29 cellular contexts compared by ENCODE assay signal in the genomic region with DNA sequence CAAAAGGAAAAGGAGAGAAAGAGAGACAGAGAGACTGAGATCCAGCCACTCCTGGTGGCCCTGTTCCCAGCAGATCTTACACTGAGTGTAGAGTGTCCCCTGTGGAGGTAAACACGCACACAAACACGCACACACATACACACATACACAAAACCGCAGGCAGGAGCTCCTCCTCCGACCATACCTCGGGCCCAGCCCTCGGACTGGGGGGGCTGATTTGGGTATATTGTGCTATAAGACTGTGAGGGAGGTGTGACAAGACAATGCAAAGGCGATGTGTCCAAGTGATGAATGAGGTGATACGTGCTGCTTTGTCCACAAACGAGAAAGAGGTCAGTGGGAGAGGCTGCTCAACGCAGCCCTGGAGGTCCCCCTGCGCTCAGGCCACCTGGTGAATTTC.
"Had no signal": no experiment of that assay in that cellular context is flagged by ENCODE, and none has a peak within 500 bp of the region (broad histone marks: within the 10 kb centered on the region; RNA-seq: fewer than 3 reads in every experiment).

No MANE protein-coding gene starts in this region.

- H3K27ac Mint-ChIP-seq: immature natural killer cell; mesothelial cell of epicardium; nephron; neural progenitor cell; progenitor cell of endocrine pancreas; stimulated activated naive B cell treated with anti-CD40 and anti-IgM and Interleukin-4, amounts not matched to agents 10 μg/mL and 1 μg/mL and 100 μg/mL, for 72 hours had no signal

- H3K9me3 ChIP-seq: heart left ventricle, left ventricle myocardium inferior, neutrophil, ovary, right atrium auricular region, right lobe of liver, stomach, testis, thyroid gland, transverse colon, upper lobe of right lung had no signal

- DNase-seq: heart left ventricle; hypothalamus; immature natural killer cell; left ventricle myocardium inferior; mesendoderm; naive B cell; occipital lobe; ovary; right lobe of liver; stimulated activated CD4-positive, alpha-beta T cell treated with anti-CD3 and anti-CD28 coated beads, Interleukin-1b, Interleukin-23, amount 100 ng/mL, for 48 hours; stimulated activated CD4-positive, alpha-beta T cell treated with anti-CD3 and anti-CD28 coated beads, Interleukin-2, amount 100 ng/mL, for 48 hours; stimulated activated CD4-positive, alpha-beta T cell treated with anti-CD3 and anti-CD28 coated beads, Interleukin-4, amount 100 ng/mL, for 4 hours; stimulated activated naive B cell treated with anti-CD40 and anti-IgM and Interleukin-4, amounts not matched to agents 10 μg/mL and 1 μg/mL and 100 μg/mL, for 72 hours; stimulated activated naive CD8-positive, alpha-beta T cell treated with anti-CD3 and anti-CD28 coated beads, Interleukin-15, Interleukin-2, amounts not matched to agents 100 U/mL and 50 U/mL, for 24 hours; stomach; testis; thyroid gland; transverse colon; upper lobe of right lung had no signal

- FAIRE-seq: islet of Langerhans, urothelium cell line had no signal

- H3K27me3 ChIP-seq: heart left ventricle, neural progenitor cell, ovary, right atrium auricular region, right lobe of liver, testis, thyroid gland, transverse colon, upper lobe of right lung had no signal

- H3K36me3 Mint-ChIP-seq: stimulated activated naive B cell treated with anti-CD40 and anti-IgM and Interleukin-4, amounts not matched to agents 10 μg/mL and 1 μg/mL and 100 μg/mL, for 72 hours had no signal

- H3K9ac ChIP-seq: neural progenitor cell had no signal

- H3K4me1 ChIP-seq: heart left ventricle, left ventricle myocardium inferior, neural progenitor cell, right atrium auricular region, right lobe of liver, stomach, testis, thyroid gland, transverse colon, upper lobe of right lung had no signal

- H3K36me3 ChIP-seq: left ventricle myocardium inferior, neural progenitor cell, ovary, right lobe of liver, thyroid gland, transverse colon, upper lobe of right lung had no signal

- ATAC-seq: heart left ventricle; right lobe of liver; stimulated activated naive B cell treated with anti-CD40 and anti-IgM and Interleukin-4, amounts not matched to agents 10 μg/mL and 1 μg/mL and 100 μg/mL, for 72 hours; stimulated activated naive CD8-positive, alpha-beta T cell treated with anti-CD3 and anti-CD28 coated beads, Interleukin-15, Interleukin-2, amounts not matched to agents 100 U/mL and 50 U/mL, for 24 hours; upper lobe of right lung had no signal

- H3K4me1 Mint-ChIP-seq: immature natural killer cell; mesothelial cell of epicardium; naive B cell; nephron; neural progenitor cell; stimulated activated naive B cell treated with anti-CD40 and anti-IgM and Interleukin-4, amounts not matched to agents 10 μg/mL and 1 μg/mL and 100 μg/mL, for 72 hours had no signal

- H3K27ac ChIP-seq: heart left ventricle, left ventricle myocardium inferior, neural progenitor cell, neutrophil, ovary, right atrium auricular region, right lobe of liver, stomach, testis, thyroid gland, transverse colon, upper lobe of right lung had no signal

- H3K4me3 Mint-ChIP-seq: immature natural killer cell; mesothelial cell of epicardium; naive B cell; nephron; neural progenitor cell; stimulated activated naive B cell treated with anti-CD40 and anti-IgM and Interleukin-4, amounts not matched to agents 10 μg/mL and 1 μg/mL and 100 μg/mL, for 72 hours had no signal

- H2AFZ ChIP-seq: neural progenitor cell had no signal

- H3K4me3 ChIP-seq: heart left ventricle, left ventricle myocardium inferior, lung, neural progenitor cell, ovary, right atrium auricular region, right lobe of liver, smooth muscle cell, stomach, testis, thyroid gland, transverse colon, upper lobe of right lung had no signal

- H3K9me3 Mint-ChIP-seq: immature natural killer cell; mesothelial cell of epicardium; naive B cell; nephron; neural progenitor cell; stimulated activated naive B cell treated with anti-CD40 and anti-IgM and Interleukin-4, amounts not matched to agents 10 μg/mL and 1 μg/mL and 100 μg/mL, for 72 hours had no signal

- H3K27me3 Mint-ChIP-seq: naive B cell; progenitor cell of endocrine pancreas; stimulated activated naive B cell treated with anti-CD40 and anti-IgM and Interleukin-4, amounts not matched to agents 10 μg/mL and 1 μg/mL and 100 μg/mL, for 72 hours had no signal

- H3K4me2 ChIP-seq: neural progenitor cell, smooth muscle cell had no signal
